ENCODE assay signal across 2 cellular contexts in genomic region chr7:36315309-36315948, GRCh38.
TF ChIP-seq lines count a peak whose summit lies in the region.

No MANE protein-coding gene starts in this region.

TF ChIP-seq in GM23338, 12 proteins besides CTCF, POLR2A, EP300 and RAD21:
- TF ChIP-seq ZNF462 (CRISPR knock-in tag; IDR thresholded peaks at IDR 0.05) (no peak), ZNF114 (CRISPR knock-in tag; IDR thresholded peaks at IDR 0.05) (no peak), CREB1 (CRISPR knock-in tag; IDR thresholded peaks at IDR 0.05; ENCODE audit: low read depth) (no peak), ETS1 (IDR thresholded peaks at IDR 0.05) (no peak), REST (IDR thresholded peaks at IDR 0.05; ENCODE audit: unreplicated experiment) (no peak), EZH2phosphoT487 (IDR thresholded peaks at IDR 0.05; ENCODE audit: unreplicated experiment) (no peak), ZNF331 (CRISPR knock-in tag; IDR thresholded peaks at IDR 0.05; ENCODE audit: low read depth) (no peak), STAT1 (IDR thresholded peaks at IDR 0.05; ENCODE audit: unreplicated experiment) (no peak), POLR2AphosphoS5 (IDR thresholded peaks at IDR 0.05; ENCODE audit: low read depth) (no peak), JUNB (IDR thresholded peaks at IDR 0.05; ENCODE audit: unreplicated experiment) (no peak), NANOG (IDR thresholded peaks at IDR 0.05; ENCODE audit: borderline replicate concordance) (no peak), EZH2 (IDR thresholded peaks at IDR 0.05; ENCODE audit: low read depth, unreplicated experiment) (no peak)

TF ChIP-seq in HepG2, 621 proteins besides CTCF, POLR2A, EP300 and RAD21 (continued from another document):
- no peak for TF ChIP-seq HOMEZ (CRISPR knock-in tag; IDR thresholded peaks at IDR 0.05; ENCODE audit: low read depth)
- TF ChIP-seq ATF3 (CRISPR knock-in tag; IDR thresholded peaks at IDR 0.05): no peak
- TF ChIP-seq GPBP1L1 (CRISPR knock-in tag; IDR thresholded peaks at IDR 0.05): no peak
- no peak for TF ChIP-seq ZSCAN29 (CRISPR knock-in tag; conservative IDR thresholded peaks at IDR 0.05)
- no peak for TF ChIP-seq MIER3 (CRISPR knock-in tag; IDR thresholded peaks at IDR 0.05; ENCODE audit: borderline replicate concordance)
- no peak for TF ChIP-seq PLSCR1 (CRISPR knock-in tag; IDR thresholded peaks at IDR 0.05; ENCODE audit: borderline replicate concordance)
- no peak for TF ChIP-seq CSRNP1 (CRISPR knock-in tag; IDR thresholded peaks at IDR 0.05)
